20 cellular contexts compared by ENCODE assay signal in genomic region chr10:17066000-17066399, GRCh38.
"Had no signal": no experiment of that assay in that cellular context is flagged by ENCODE, and none has a peak within 500 bp of the region (broad histone marks: within the 10 kb centered on the region; RNA-seq: fewer than 3 reads in every experiment).

No MANE protein-coding gene starts in this region.

- H3K9me3 ChIP-seq: left ventricle myocardium inferior, spleen, tibial nerve had no signal

- H3K27ac ChIP-seq: cardiac muscle cell, epithelial cell of prostate, left ventricle myocardium inferior, spleen had no signal

- H3K4me1 Mint-ChIP-seq: stimulated activated naive B cell treated with anti-CD40 and anti-IgM and Interleukin-4, amounts not matched to agents 10 μg/mL and 1 μg/mL and 100 μg/mL, for 72 hours had no signal

- H3K4me3 ChIP-seq: cardiac muscle cell, left ventricle myocardium inferior, spleen, tibial nerve had no signal

- H3K4me3 Mint-ChIP-seq: activated CD4-positive, alpha-beta T cell treated with anti-CD3 and anti-CD28 coated beads, Interleukin-2, amount 10 ng/mL, durations not matched to agents 24 days and 14 days; activated CD8-positive, alpha-beta T cell treated with anti-CD3 and anti-CD28 coated beads for 36 hours; activated T-cell treated with anti-CD3 and anti-CD28 coated beads, Interleukin-2, amount 50 U/mL, for 4 hours; dendritic cell treated with granulocyte-macrophage colony-stimulating factor and Interleukin-4, amounts not matched to agents 40 ng/mL and 50 ng/mL, for 4 days; effector memory CD8-positive, alpha-beta T cell; neural crest cell; stimulated activated naive B cell treated with anti-CD40 and anti-IgM and Interleukin-4, amounts not matched to agents 10 μg/mL and 1 μg/mL and 100 μg/mL, for 72 hours; T-cell had no signal

- FAIRE-seq: frontal cortex, kidney had no signal

- DNase-seq: activated CD4-positive, alpha-beta T cell treated with anti-CD3 and anti-CD28 coated beads, Interleukin-2, amount 10 ng/mL, durations not matched to agents 24 days and 14 days; activated CD4-positive, CD25-positive, alpha-beta regulatory T cell; activated CD8-positive, alpha-beta T cell treated with anti-CD3 and anti-CD28 coated beads for 36 hours; activated effector memory CD4-positive, alpha-beta T cell treated with Interleukin-2 at 50 U/mL for 16 hours; activated naive CD4-positive, alpha-beta T cell treated with anti-CD3 and anti-CD28 coated beads, Interleukin-2, amount 50 U/mL, for 16 hours; activated T-cell treated with anti-CD3 and anti-CD28 coated beads, Interleukin-2, amount 50 U/mL, for 4 hours; effector memory CD8-positive, alpha-beta T cell; kidney; left ventricle myocardium inferior; retina; spleen; stimulated activated naive B cell treated with anti-CD40 and anti-IgM and Interleukin-4, amounts not matched to agents 10 μg/mL and 1 μg/mL and 100 μg/mL, for 72 hours; substantia nigra; T-cell had no signal

- H3K27me3 Mint-ChIP-seq: activated CD8-positive, alpha-beta T cell treated with anti-CD3 and anti-CD28 coated beads for 36 hours; dendritic cell treated with granulocyte-macrophage colony-stimulating factor and Interleukin-4, amounts not matched to agents 40 ng/mL and 50 ng/mL, for 4 days; effector memory CD8-positive, alpha-beta T cell; stimulated activated naive B cell treated with anti-CD40 and anti-IgM and Interleukin-4, amounts not matched to agents 10 μg/mL and 1 μg/mL and 100 μg/mL, for 72 hours; T-cell had no signal

- H3K27ac Mint-ChIP-seq: activated CD4-positive, alpha-beta T cell treated with anti-CD3 and anti-CD28 coated beads, Interleukin-2, amount 10 ng/mL, durations not matched to agents 24 days and 14 days; activated CD8-positive, alpha-beta T cell treated with anti-CD3 and anti-CD28 coated beads for 36 hours; dendritic cell treated with granulocyte-macrophage colony-stimulating factor and Interleukin-4, amounts not matched to agents 40 ng/mL and 50 ng/mL, for 4 days; stimulated activated naive B cell treated with anti-CD40 and anti-IgM and Interleukin-4, amounts not matched to agents 10 μg/mL and 1 μg/mL and 100 μg/mL, for 72 hours had no signal

- H3K27me3 ChIP-seq: cardiac muscle cell, spleen, tibial nerve had no signal

- ATAC-seq: activated CD8-positive, alpha-beta T cell treated with anti-CD3 and anti-CD28 coated beads for 36 hours; activated T-cell treated with anti-CD3 and anti-CD28 coated beads, Interleukin-2, amount 50 U/mL, for 4 hours; effector memory CD8-positive, alpha-beta T cell; stimulated activated naive B cell treated with anti-CD40 and anti-IgM and Interleukin-4, amounts not matched to agents 10 μg/mL and 1 μg/mL and 100 μg/mL, for 72 hours; T-cell had no signal

- H3K36me3 ChIP-seq: cardiac muscle cell, left ventricle myocardium inferior, spleen, tibial nerve had no signal

- H3K9me3 Mint-ChIP-seq: activated T-cell treated with anti-CD3 and anti-CD28 coated beads, Interleukin-2, amount 50 U/mL, for 4 hours; dendritic cell treated with granulocyte-macrophage colony-stimulating factor and Interleukin-4, amounts not matched to agents 40 ng/mL and 50 ng/mL, for 4 days; effector memory CD8-positive, alpha-beta T cell; neural crest cell; T-cell had no signal
